ENCODE assay signal across 11 cellular contexts in genomic region chr3:129855454-129856419, GRCh38. TPM values are rescaled to one million over a fixed set of nuclear protein-coding genes. Genes with fewer than 3 reads are reported as not detected.
DNase-seq lines count a peak whose midpoint lies in the region; ATAC-seq, FAIRE-seq and TF ChIP-seq lines count a peak whose summit lies in the region.
"Had no signal": no experiment of that assay in that cellular context is flagged by ENCODE, and none has a peak within 500 bp of the region (broad histone marks: within the 10 kb centered on the region; RNA-seq: fewer than 3 reads in every experiment).

No MANE protein-coding gene starts in this region.

- H3K4me3 Mint-ChIP-seq in IgD-negative memory B cell (no peak overlapping the region), brain (peak overlapping the region in 1 of 5 experiments; percentile 25)
- H3K4me3 Mint-ChIP-seq in CD8-positive, alpha-beta memory T cell = no peak overlapping the region
- no peak overlapping the region for H3K4me3 Mint-ChIP-seq in CD4-positive, alpha-beta memory T cell

- no peaks in the 10 kb centered on the region for H3K27me3 Mint-ChIP-seq in IgD-negative memory B cell
- H3K27me3 Mint-ChIP-seq in brain = no peaks in the 10 kb centered on the region
- no peaks in the 10 kb centered on the region for H3K27me3 Mint-ChIP-seq in CD8-positive, alpha-beta memory T cell
- H3K27me3 Mint-ChIP-seq in CD4-positive, alpha-beta memory T cell = no peaks in the 10 kb centered on the region

- intact Hi-C loops in right lobe of liver (cut with DNase I) = no loop called here
- intact Hi-C loops in CD4-positive, alpha-beta memory T cell (cut with micrococcal nuclease) = no loop called here

- peak; percentile 99 for FAIRE-seq in A204.1 (lab: Jason Lieb, UNC)

- H3K4me1 ChIP-seq in right lobe of liver = peaks cover 0 to 19% (median under 1%) of the 10 kb centered on the region in 4 donors
- H3K4me1 ChIP-seq in CD8-positive, alpha-beta memory T cell (ENCODE audit: insufficient read depth, low read length) = no peaks in the 10 kb centered on the region
- H3K4me1 ChIP-seq in CD4-positive, alpha-beta memory T cell (ENCODE audit: insufficient read depth, low read length) = no peaks in the 10 kb centered on the region

- H3K9me3 Mint-ChIP-seq in IgD-negative memory B cell (peaks cover 0 to under 1% (median 0%) of the 10 kb centered on the region in 3 donors), brain (peaks cover 0 to 10% (median 0%) of the 10 kb centered on the region in 5 experiments)
- H3K9me3 Mint-ChIP-seq in CD8-positive, alpha-beta memory T cell = no peaks in the 10 kb centered on the region
- H3K9me3 Mint-ChIP-seq in CD4-positive, alpha-beta memory T cell = no peaks in the 10 kb centered on the region

- TF ChIP-seq CTCF in brain (conservative IDR thresholded peaks at IDR 0.05) (no peak), right lobe of liver (IDR thresholded peaks at IDR 0.05) (no peak)

- H3K36me3 Mint-ChIP-seq in IgD-negative memory B cell = peaks cover 6% of the 10 kb centered on the region
- peaks cover 94% of the 10 kb centered on the region for H3K36me3 Mint-ChIP-seq in brain
- peaks cover 9 to 44% (median 19%) of the 10 kb centered on the region in 3 donors for H3K36me3 Mint-ChIP-seq in CD8-positive, alpha-beta memory T cell
- peaks cover 24 to 42% of the 10 kb centered on the region in 2 donors for H3K36me3 Mint-ChIP-seq in CD4-positive, alpha-beta memory T cell

- no peak for TF ChIP-seq POLR2A in right lobe of liver (IDR thresholded peaks at IDR 0.05)

- H3K4me1 Mint-ChIP-seq in IgD-negative memory B cell (peaks cover 3 to 20% (median 16%) of the 10 kb centered on the region in 3 donors), brain (peaks cover 27% of the 10 kb centered on the region)
- peaks cover 13 to 38% (median 37%) of the 10 kb centered on the region in 3 donors for H3K4me1 Mint-ChIP-seq in CD8-positive, alpha-beta memory T cell
- peaks cover 18 to 27% (median 23%) of the 10 kb centered on the region in 4 donors for H3K4me1 Mint-ChIP-seq in CD4-positive, alpha-beta memory T cell

- ATAC-seq in right lobe of liver (peak in 3 of 4 donors; percentile 54 to 84 (median 75)), HG03378 (IDR thresholded peaks at IDR 0.05; ENCODE audit: unreplicated experiment) (no peak), GM21723 (IDR thresholded peaks at IDR 0.05; ENCODE audit: unreplicated experiment) (no peak)

- peak overlapping the region in 2 of 3 donors; percentile 2 to 12 for H3K27ac ChIP-seq in right lobe of liver
- no peak overlapping the region for H3K27ac ChIP-seq in CD8-positive, alpha-beta memory T cell (ENCODE audit: low read depth, low read length)
- no peak overlapping the region for H3K27ac ChIP-seq in CD4-positive, alpha-beta memory T cell (ENCODE audit: low read depth, low read length)

- peaks cover 0 to 2% (median 0%) of the 10 kb centered on the region in 4 donors for H3K36me3 ChIP-seq in right lobe of liver
- H3K36me3 ChIP-seq in CD8-positive, alpha-beta memory T cell (ENCODE audit: insufficient read depth, low read length) = no peaks in the 10 kb centered on the region
- H3K36me3 ChIP-seq in CD4-positive, alpha-beta memory T cell (ENCODE audit: insufficient read depth, low read length) = no peaks in the 10 kb centered on the region
- H3K36me3 ChIP-seq: ovary had no signal

- no peak for DNase-seq in right lobe of liver
- no peak for DNase-seq in CD8-positive, alpha-beta memory T cell
- DNase-seq in CD4-positive, alpha-beta memory T cell = no peak
- DNase-seq: activated T-cell treated with anti-CD3 and anti-CD28 coated beads for 4 hours, Caco-2 had no signal

- POLR2A ChIA-PET in CD8-positive, alpha-beta memory T cell (lab: Charles Lee) = no interaction called here
- POLR2A ChIA-PET in CD4-positive, alpha-beta memory T cell (lab: Charles Lee; ENCODE audit: partially characterized antibody) = no interaction called here

- H3K4me3 ChIP-seq in right lobe of liver = no peak overlapping the region
- no peak overlapping the region for H3K4me3 ChIP-seq in CD8-positive, alpha-beta memory T cell (ENCODE audit: low read length)
- no peak overlapping the region for H3K4me3 ChIP-seq in CD4-positive, alpha-beta memory T cell (ENCODE audit: low read length in 2 of 2)
- H3K4me3 ChIP-seq: ovary had no signal

- CTCF ChIA-PET in CD8-positive, alpha-beta memory T cell (lab: Charles Lee) = no interaction called here
- CTCF ChIA-PET in CD4-positive, alpha-beta memory T cell (lab: Charles Lee; ENCODE audit: partially characterized antibody) = no interaction called here

- H3K9me3 ChIP-seq in right lobe of liver = no peaks in the 10 kb centered on the region
- H3K9me3 ChIP-seq in CD8-positive, alpha-beta memory T cell (ENCODE audit: low read length) = no peaks in the 10 kb centered on the region
- no peaks in the 10 kb centered on the region for H3K9me3 ChIP-seq in CD4-positive, alpha-beta memory T cell (ENCODE audit: control insufficient read depth in 1 of 2, low read length in 2 of 2)
- H3K9me3 ChIP-seq: ovary had no signal

- WGBS in right lobe of liver (ENCODE audit: insufficient coverage, low coverage, low lambda C conversion rate, missing lambda C conversion rate) = 64% methylated on average over 6 of the region's 6 CpGs

- H3K27ac Mint-ChIP-seq in IgD-negative memory B cell (peak overlapping the region in 2 of 3 donors; percentile 50 to 69), brain (peak overlapping the region in 3 of 5 experiments; percentile 34 to 64 (median 49))
- peak overlapping the region in 4 of 8 donors; percentile 11 to 66 (median 36) for H3K27ac Mint-ChIP-seq in CD8-positive, alpha-beta memory T cell
- H3K27ac Mint-ChIP-seq in CD4-positive, alpha-beta memory T cell = peak overlapping the region in 3 of 7 donors; percentile 35 to 58 (median 50)

- H3K27me3 ChIP-seq in right lobe of liver = no peaks in the 10 kb centered on the region
- H3K27me3 ChIP-seq in CD8-positive, alpha-beta memory T cell (ENCODE audit: insufficient read depth, low read length, poor library complexity, severe bottlenecking) = no peaks in the 10 kb centered on the region
- no peaks in the 10 kb centered on the region for H3K27me3 ChIP-seq in CD4-positive, alpha-beta memory T cell (ENCODE audit: insufficient read depth, low read length)
- H3K27me3 ChIP-seq: ovary had no signal

RNA-seq across cellular contexts. Expression of gene TMCC1, which starts 37.8 kb away (rescaled TPM):
- polyA plus RNA-seq in IgD-negative memory B cell (8.2 TPM), brain (ENCODE audit: insufficient read depth, low read depth, low replicate concordance) (16.5 TPM)
- total RNA-seq in right lobe of liver = 100 to 1,000 TPM in 1 of 6 experiments, 10 to 100 TPM in 5; 21.7 to 124 (median 25.2) TPM
- total RNA-seq in CD8-positive, alpha-beta memory T cell = 10 to 100 TPM; 16.0 to 18.6 TPM
- polyA plus RNA-seq in CD8-positive, alpha-beta memory T cell = 5.6 TPM
- total RNA-seq in CD4-positive, alpha-beta memory T cell = 10 to 100 TPM; 36.4 to 39.3 TPM
- 1 to 10 TPM; 5.1 to 6.2 TPM for polyA plus RNA-seq in CD4-positive, alpha-beta memory T cell

Comparison
In these comparisons a context has a peak if more than half of its experiments do, and no peak if none do; other contexts are left out.
1. ATAC-seq: peak in right lobe of liver (3 of 4); none in HG03378 (single experiment) and GM21723 (single experiment).
2. H3K27ac ChIP-seq: peak in right lobe of liver (2 of 3); none in CD8-positive, alpha-beta memory T cell (single experiment) and CD4-positive, alpha-beta memory T cell (single experiment).